1 cellular context compared by ENCODE assay signal in genomic region chr1:110243581-110243980, GRCh38.
TF ChIP-seq lines count a peak whose summit lies in the region.

No MANE protein-coding gene starts in this region.

TF ChIP-seq in HepG2, 621 proteins besides CTCF, POLR2A, EP300 and RAD21 (continued from another document):
- TF ChIP-seq PLRG1 (conservative IDR thresholded peaks at IDR 0.05), result no peak
- no peak for TF ChIP-seq IKZF4 (CRISPR knock-in tag; IDR thresholded peaks at IDR 0.05; ENCODE audit: borderline replicate concordance, low read depth, not compliant biosample characterization)
